ENCODE assay signal across 9 cellular contexts in genomic region chr2:101820519-101820918, GRCh38.
DNase-seq lines count a peak whose midpoint lies in the region; ATAC-seq and TF ChIP-seq lines count a peak whose summit lies in the region.
"Had no signal": no experiment of that assay in that cellular context is flagged by ENCODE, and none has a peak within 500 bp of the region (broad histone marks: within the 10 kb centered on the region; RNA-seq: fewer than 3 reads in every experiment).

No MANE protein-coding gene starts in this region.

- H3K36me3 ChIP-seq in MG63 (peaks cover 4% of the 10 kb centered on the region; the same call in 1 of the 2 replicates), OCI-LY7 (ENCODE audit: insufficient read depth, low read length) (peaks cover 17% of the 10 kb centered on the region)
- peaks cover 0 to 5% (median 0%) of the 10 kb centered on the region in 3 experiments for H3K36me3 ChIP-seq in naive thymus-derived CD4-positive, alpha-beta T cell (ENCODE audit: control insufficient read depth in 2 of 3, insufficient read depth in 3 of 3, low read length in 3 of 3)

- intact Hi-C loops in naive thymus-derived CD4-positive, alpha-beta T cell (cut with micrococcal nuclease) = loop anchor here in 1 of 2 donors (5.0 kb wide), 2 partner anchors 103 to 248 kb away; no protein-coding TSS in a partner anchor
- intact Hi-C loops in OCI-LY7 (cut with micrococcal nuclease; ENCODE audit: unreplicated experiment) = loop anchor here (5.0 kb wide), 2 partner anchors 63 to 103 kb away; no protein-coding TSS in a partner anchor

- no peaks in the 10 kb centered on the region for H3K9me2 ChIP-seq in OCI-LY7 (ENCODE audit: insufficient read depth, low read length)

- H3K79me2 ChIP-seq in OCI-LY7 (ENCODE audit: insufficient read depth, low read depth, low read length) = peaks cover 65% of the 10 kb centered on the region

- peaks cover 52 to 97% (median 83%) of the 10 kb centered on the region in 7 donors for H3K4me1 Mint-ChIP-seq in naive thymus-derived CD4-positive, alpha-beta T cell

- H3K27me3 ChIP-seq in MG63 = no peaks in the 10 kb centered on the region
- no peaks in the 10 kb centered on the region for H3K27me3 ChIP-seq in naive thymus-derived CD4-positive, alpha-beta T cell (ENCODE audit: control insufficient read depth in 2 of 2, insufficient read depth in 2 of 2, low read length in 2 of 2)

- peaks cover 11 to 33% of the 10 kb centered on the region in 2 donors for H3K4me1 ChIP-seq in naive thymus-derived CD4-positive, alpha-beta T cell (ENCODE audit: control insufficient read depth in 2 of 2, insufficient read depth in 2 of 2, low read length in 2 of 2)
- peaks cover 6% of the 10 kb centered on the region for H3K4me1 ChIP-seq in OCI-LY7 (ENCODE audit: insufficient read depth, low read length, poor library complexity, severe bottlenecking)

- no peak for ATAC-seq in naive thymus-derived CD4-positive, alpha-beta T cell
- ATAC-seq in GM18870 (IDR thresholded peaks at IDR 0.05; ENCODE audit: unreplicated experiment) = no peak

- peaks cover 22% of the 10 kb centered on the region for H4K20me1 ChIP-seq in OCI-LY7 (ENCODE audit: insufficient read depth, low read length)

- H2AFZ ChIP-seq in OCI-LY7 (ENCODE audit: low read length) = no peak overlapping the region
- H2AFZ ChIP-seq: parathyroid adenoma had no signal

- no TSS peak for BruUV-seq in OCI-LY7 (replicated peaks; lab: Mats Ljungman, UMichigan)

- peaks cover 0 to 3% (median 2%) of the 10 kb centered on the region in 5 donors for H3K36me3 Mint-ChIP-seq in naive thymus-derived CD4-positive, alpha-beta T cell

- peak overlapping the region in 8 of 9 donors; percentile 13 to 88 (median 60) for H3K27ac Mint-ChIP-seq in naive thymus-derived CD4-positive, alpha-beta T cell

- no peaks in the 10 kb centered on the region for H3K9me3 Mint-ChIP-seq in naive thymus-derived CD4-positive, alpha-beta T cell

- H3K27ac ChIP-seq in caudate nucleus (ENCODE audit: low read depth, low read length) (peak overlapping the region; percentile 87), OCI-LY7 (ENCODE audit: low read depth, low read length, poor library complexity, severe bottlenecking) (no peak overlapping the region)
- peak overlapping the region; percentile 42 for H3K27ac ChIP-seq in naive thymus-derived CD4-positive, alpha-beta T cell (ENCODE audit: low read depth, low read length)
- H3K27ac ChIP-seq: parathyroid adenoma had no signal

- H3K9me3 ChIP-seq in MG63 (no peaks in the 10 kb centered on the region), OCI-LY7 (ENCODE audit: low read length) (no peaks in the 10 kb centered on the region)
- no peaks in the 10 kb centered on the region for H3K9me3 ChIP-seq in naive thymus-derived CD4-positive, alpha-beta T cell (ENCODE audit: control insufficient read depth in 2 of 3, low read length in 3 of 3)

- no peak for TF ChIP-seq CTCF in OCI-LY7 (conservative IDR thresholded peaks at IDR 0.05; ENCODE audit: low read length)

- no peak overlapping the region for H3K4me2 ChIP-seq in OCI-LY7 (ENCODE audit: low read length)

- H3K4me3 Mint-ChIP-seq in naive thymus-derived CD4-positive, alpha-beta T cell = no peak overlapping the region

- DNase-seq in EH (ENCODE audit: low read depth) = peak; percentile 86
- peak; percentile 46 for DNase-seq in MG63
- no peak for DNase-seq in caudate nucleus (lab: John Stamatoyannopoulos, UW)
- DNase-seq in naive thymus-derived CD4-positive, alpha-beta T cell = no peak
- no peak for DNase-seq in NCI-H82 (lab: John Stamatoyannopoulos, UW)
- DNase-seq in OCI-LY7 (ENCODE audit: low spot score) = no peak
- DNase-seq: NCI-H446 treated with DMSO at 0.1 percent for 48 hours had no signal

- no peak overlapping the region for H3K4me3 ChIP-seq in MG63
- no peak overlapping the region for H3K4me3 ChIP-seq in naive thymus-derived CD4-positive, alpha-beta T cell (ENCODE audit: low read length)
- no peak overlapping the region for H3K4me3 ChIP-seq in OCI-LY7 (ENCODE audit: low read depth, low read length, poor library complexity, severe bottlenecking)

- CTCF ChIA-PET in naive thymus-derived CD4-positive, alpha-beta T cell (lab: Charles Lee) = no interaction called here
- CTCF ChIA-PET in OCI-LY7 (lab: Charles Lee; ENCODE audit: unreplicated experiment) = no interaction called here

- no peaks in the 10 kb centered on the region for H3K27me3 Mint-ChIP-seq in naive thymus-derived CD4-positive, alpha-beta T cell

- POLR2A ChIA-PET in naive thymus-derived CD4-positive, alpha-beta T cell (lab: Charles Lee) = no interaction called here
- POLR2A ChIA-PET in OCI-LY7 (lab: Charles Lee) = no interaction called here

Comparison
In these comparisons a context has a peak if more than half of its experiments do, and no peak if none do; other contexts are left out.
1. DNase-seq: peak in EH (single experiment) and MG63 (single experiment); none in caudate nucleus (0 of 61), naive thymus-derived CD4-positive, alpha-beta T cell (0 of 9), NCI-H82 (single experiment) and OCI-LY7 (single experiment).